ENCODE assay signal across 15 cellular contexts in the genomic region with DNA sequence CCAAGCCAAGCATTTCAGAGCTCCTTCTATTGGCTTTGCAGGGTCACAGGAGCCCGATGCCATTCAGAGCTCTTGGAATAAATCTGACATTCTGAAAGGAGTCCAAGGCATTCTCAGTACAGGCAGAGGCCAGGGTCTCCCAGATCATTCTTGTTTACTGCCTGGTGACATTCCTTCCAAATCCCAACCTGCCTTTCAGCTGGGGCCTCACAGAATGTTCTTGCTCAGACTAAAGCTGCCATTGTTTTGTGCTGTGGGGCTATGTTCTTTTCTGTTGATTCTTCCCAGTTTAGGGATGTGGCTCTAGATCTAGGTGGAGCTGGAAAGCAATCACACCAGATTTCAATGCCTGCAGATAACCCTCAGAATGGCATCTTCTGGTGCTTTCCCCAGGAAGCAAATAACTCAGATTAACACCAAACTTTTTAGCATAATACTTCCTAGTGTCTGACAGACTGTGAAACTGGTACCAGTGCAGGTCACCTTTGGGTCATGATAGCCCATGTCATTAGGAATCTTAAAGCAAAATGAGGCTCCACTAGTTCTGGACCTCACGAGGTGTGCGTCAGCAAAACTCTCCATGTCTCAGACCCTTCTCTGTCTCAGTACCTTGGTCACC.
"Had no signal": no experiment of that assay in that cellular context is flagged by ENCODE, and none has a peak within 500 bp of the region (broad histone marks: within the 10 kb centered on the region; RNA-seq: fewer than 3 reads in every experiment).

No MANE protein-coding gene starts in this region.

- H3K27ac ChIP-seq: ascending aorta, foreskin keratinocyte, hepatocyte, lower lobe of right lung, tibial artery, WERI-Rb-1 had no signal

- H3K36me3 ChIP-seq: ascending aorta, lower lobe of right lung, tibial artery, WERI-Rb-1 had no signal

- H3K27me3 ChIP-seq: ascending aorta, hepatocyte, tibial artery had no signal

- H3K4me1 ChIP-seq: ascending aorta, foreskin keratinocyte, lower lobe of right lung, tibial artery had no signal

- DNase-seq: activated CD4-positive, alpha-beta T cell treated with anti-CD3 and anti-CD28 coated beads for 1 hour; activated gamma-delta T cell; effector memory CD4-positive, alpha-beta T cell; foreskin keratinocyte; lower lobe of right lung; occipital lobe; stimulated activated CD4-positive, alpha-beta T cell treated with anti-CD3 and anti-CD28 coated beads, Interleukin-12 subunit alpha, Interleukin-12 subunit beta, amount 100 ng/mL, for 4 hours; stimulated activated CD4-positive, alpha-beta T cell treated with anti-CD3 and anti-CD28 coated beads, Interleukin-1b, Interleukin-23, amount 100 ng/mL, for 48 hours; stimulated activated CD8-positive, alpha-beta memory T cell treated with anti-CD3 and anti-CD28 coated beads, Interleukin-4, amount 100 ng/mL, for 48 hours; stimulated activated naive CD4-positive, alpha-beta T cell treated with Interleukin-2 at 50 U/mL for 16 hours; tibial artery; WERI-Rb-1 had no signal

- H3K79me2 ChIP-seq: hepatocyte had no signal

- H3K4me3 ChIP-seq: ascending aorta, hepatocyte, lower lobe of right lung, tibial artery had no signal

- H3K4me2 ChIP-seq: hepatocyte had no signal

- H2AFZ ChIP-seq: hepatocyte had no signal

- H3K9me3 ChIP-seq: ascending aorta, lower lobe of right lung, tibial artery had no signal

- ATAC-seq: lower lobe of right lung had no signal

- FAIRE-seq: islet of Langerhans had no signal
